8 cellular contexts compared by ENCODE assay signal in the genomic region with DNA sequence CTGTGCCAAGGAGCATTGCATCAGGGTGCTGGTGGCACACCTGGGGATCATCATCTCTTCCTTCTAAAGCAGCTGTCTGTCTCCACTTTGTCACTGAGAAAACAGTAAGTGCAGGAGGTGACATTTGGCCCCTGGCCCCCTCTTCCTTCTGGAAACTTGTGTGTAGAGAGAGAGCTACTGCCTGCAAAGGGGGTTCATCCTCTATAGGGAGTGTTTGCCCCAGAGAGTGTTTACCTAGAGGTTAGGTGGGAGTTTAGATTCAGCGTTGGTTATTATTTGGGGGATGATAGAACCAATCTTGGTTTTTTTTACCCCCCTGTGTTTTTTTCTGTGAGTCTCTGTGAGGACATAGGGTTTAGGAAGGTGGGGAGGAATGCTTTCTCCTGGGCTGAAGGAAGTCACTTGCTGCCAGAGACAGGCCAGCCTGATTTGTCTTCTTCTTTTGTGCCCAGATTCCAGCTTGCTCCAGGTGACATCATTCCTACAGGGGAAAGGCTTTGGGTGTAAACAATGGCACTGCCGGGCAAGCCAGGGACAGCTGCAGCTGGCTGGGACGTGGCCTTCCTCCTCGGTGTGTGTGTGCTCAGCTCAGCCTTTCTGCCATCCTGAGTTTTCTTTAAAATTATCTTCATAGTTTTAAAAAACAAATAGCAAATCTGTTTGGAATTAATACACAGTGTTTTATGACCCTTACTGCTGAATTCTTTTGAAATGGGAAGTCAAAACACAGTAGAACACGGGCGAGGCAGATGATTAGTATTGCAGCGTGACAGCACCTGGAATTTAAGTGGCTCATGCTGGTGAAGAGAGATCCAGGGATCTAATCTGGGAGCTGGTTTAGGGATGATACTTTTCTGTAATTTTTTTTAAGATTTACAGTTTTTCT. TPM values are rescaled to one million over a fixed set of nuclear protein-coding genes. Genes with fewer than 3 reads are reported as not detected.
A peak's percentile ranks its signal among the peaks of the same experiment; 100 is the strongest.
DNase-seq lines count a peak whose midpoint lies in the region; ATAC-seq, FAIRE-seq and TF ChIP-seq lines count a peak whose summit lies in the region.

No MANE protein-coding gene starts in this region.

- H3K9me3 ChIP-seq in GM12878 (replicated peaks; ENCODE audit: control insufficient read depth, insufficient read depth, low read length): no peaks in the 10 kb centered on the region

- H3K4me1 ChIP-seq in GM12878 (ENCODE audit: control insufficient read depth, insufficient read depth, low read length): peaks cover 16% of the 10 kb centered on the region

- no peaks in the 10 kb centered on the region for H3K27me3 ChIP-seq in GM12878 (replicated peaks in 1 of 2; ENCODE audit: control insufficient read depth in 2 of 2, insufficient read depth in 2 of 2, low read length in 1 of 2)

- intact Hi-C loops in CD14-positive monocyte (cut with micrococcal nuclease) (no loop called here), GM12878 (cut with micrococcal nuclease; ENCODE audit: unreplicated experiment) (no loop called here)

- H3K4me1 Mint-ChIP-seq in CD14-positive monocyte: peaks cover 46% of the 10 kb centered on the region
- peaks cover 64% of the 10 kb centered on the region for H3K4me1 Mint-ChIP-seq in type B pancreatic cell (ENCODE audit: unreplicated experiment)

- WGBS in GM12878 (ENCODE audit: insufficient coverage, insufficient replicate concordance, low lambda C conversion rate, missing lambda C conversion rate): 62% methylated on average over 7 of the region's 7 CpGs

- H3K4me3 Mint-ChIP-seq in CD14-positive monocyte (no peak overlapping the region), type B pancreatic cell (peak overlapping the region; percentile 47)

- H4K20me1 ChIP-seq in GM12878 (ENCODE audit: control insufficient read depth, insufficient read depth): peaks cover 21% of the 10 kb centered on the region

- H3K36me3 ChIP-seq in GM12878 (ENCODE audit: control insufficient read depth in 2 of 2, insufficient read depth in 2 of 2, low read length in 1 of 2): peaks cover 16% of the 10 kb centered on the region in 2 experiments; a peak in 3 of 4 replicates

- TF ChIP-seq EP300 in GM12878 (IDR thresholded peaks at IDR 0.05; ENCODE audit: borderline replicate concordance in 1 of 2, control insufficient read depth in 1 of 2, low read depth in 2 of 2, low read length in 2 of 2): no peak

- H3K36me3 Mint-ChIP-seq in CD14-positive monocyte: peaks cover 22 to 26% of the 10 kb centered on the region in 2 donors
- peaks cover 13% of the 10 kb centered on the region for H3K36me3 Mint-ChIP-seq in type B pancreatic cell

- H3K79me2 ChIP-seq in GM12878 (ENCODE audit: control insufficient read depth, insufficient read depth, low read length): peaks cover 93% of the 10 kb centered on the region

- H2AFZ ChIP-seq in GM12878 (ENCODE audit: control insufficient read depth, low read depth, low read length): no peak overlapping the region

- peak overlapping the region; percentile 68; the same call in 1 of the 2 replicates for H3K4me2 ChIP-seq in GM12878 (ENCODE audit: control insufficient read depth, insufficient read depth)

- ATAC-seq in GM12878 (no peak), HG02981 (IDR thresholded peaks at IDR 0.05; ENCODE audit: unreplicated experiment) (no peak), GM19035 (IDR thresholded peaks at IDR 0.05; ENCODE audit: unreplicated experiment) (no peak), GM19452 (IDR thresholded peaks at IDR 0.05; ENCODE audit: unreplicated experiment) (no peak)

- no TSS peak for BruUV-seq in GM12878 (replicated peaks; lab: Mats Ljungman, UMichigan)

- in situ Hi-C loops in GM12878 (cut with MboI): no loop called here

- TF ChIP-seq CTCF in CD14-positive monocyte (IDR thresholded peaks at IDR 0.05) (no peak), GM12878 (IDR thresholded peaks at IDR 0.05 in 2 of 3, conservative IDR thresholded peaks at IDR 0.05 in 1 of 3; ENCODE audit: control insufficient read depth in 2 of 3, extremely low read depth in 1 of 3, insufficient read depth in 1 of 3, low read depth in 3 of 3, low read length in 3 of 3) (no peak), type B pancreatic cell (conservative IDR thresholded peaks at IDR 0.05) (no peak)

- H3K9ac ChIP-seq in GM12878 (ENCODE audit: control insufficient read depth, insufficient read depth, low read length): no peak overlapping the region

- H3K27ac ChIP-seq in GM12878 (ENCODE audit: control insufficient read depth, insufficient read depth): no peak overlapping the region

- DNase-seq in CD14-positive monocyte (ENCODE audit: low spot score) (no peak), M059J (ENCODE audit: low read depth) (peak; percentile 56), GM12878 (ENCODE audit: low read depth, low spot score) (no peak), lung microvascular endothelial cell (ENCODE audit: low read depth in 2 of 2) (peak; percentile 56 to 73), type B pancreatic cell (ENCODE audit: extremely low spot score, unreplicated experiment) (no peak)

- SMC1A ChIA-PET in GM12878 (lab: Charles Lee; ENCODE audit: uncharacterized antibody, unreplicated experiment): interaction anchor here (0.6 to 1.6 kb wide), 4 partner anchors 14 to 75 kb away, joined by 3 to 4 read pairs (median 4); no protein-coding TSS in a partner anchor

- no peak overlapping the region for H3K4me3 ChIP-seq in GM12878

- TF ChIP-seq RAD21 in GM12878 (IDR thresholded peaks at IDR 0.05; ENCODE audit: insufficient read depth, low read depth, low read length): no peak

- RAD21 ChIA-PET in GM12878 (lab: Charles Lee; ENCODE audit: unreplicated experiment): no interaction called here

- no peak for FAIRE-seq in GM12878 (lab: Jason Lieb, UNC)

- no peaks in the 10 kb centered on the region for H3K27me3 Mint-ChIP-seq in CD14-positive monocyte (ENCODE audit: low read depth in 3 of 3)
- H3K27me3 Mint-ChIP-seq in type B pancreatic cell: no peaks in the 10 kb centered on the region

- no peak for TF ChIP-seq POLR2A in GM12878 (IDR thresholded peaks at IDR 0.05; ENCODE audit: low read depth, low read length)

- H3K27ac Mint-ChIP-seq in CD14-positive monocyte (peak overlapping the region in 6 of 7 donors; percentile 6 to 68 (median 47)), type B pancreatic cell (peak overlapping the region; percentile 87)

- CTCF ChIA-PET in GM12878 (lab: Yijun Ruan, JAX): interaction anchor here (0.6 to 1.9 kb wide), 4 partner anchors 21 to 327 kb away, joined by 3 to 5 read pairs (median 4); no protein-coding TSS in a partner anchor

- no peaks in the 10 kb centered on the region for H3K9me3 Mint-ChIP-seq in CD14-positive monocyte
- no peaks in the 10 kb centered on the region for H3K9me3 Mint-ChIP-seq in type B pancreatic cell

- POLR2A ChIA-PET in GM12878 (lab: Charles Lee): interaction anchor here (2.3 kb wide), 1 partner anchor 13 kb away, joined by 5 read pairs; no protein-coding TSS in a partner anchor

TF ChIP-seq in GM12878, 131 proteins besides CTCF, POLR2A, EP300 and RAD21 (continues in another document):
- TF ChIP-seq, protein P1, sequence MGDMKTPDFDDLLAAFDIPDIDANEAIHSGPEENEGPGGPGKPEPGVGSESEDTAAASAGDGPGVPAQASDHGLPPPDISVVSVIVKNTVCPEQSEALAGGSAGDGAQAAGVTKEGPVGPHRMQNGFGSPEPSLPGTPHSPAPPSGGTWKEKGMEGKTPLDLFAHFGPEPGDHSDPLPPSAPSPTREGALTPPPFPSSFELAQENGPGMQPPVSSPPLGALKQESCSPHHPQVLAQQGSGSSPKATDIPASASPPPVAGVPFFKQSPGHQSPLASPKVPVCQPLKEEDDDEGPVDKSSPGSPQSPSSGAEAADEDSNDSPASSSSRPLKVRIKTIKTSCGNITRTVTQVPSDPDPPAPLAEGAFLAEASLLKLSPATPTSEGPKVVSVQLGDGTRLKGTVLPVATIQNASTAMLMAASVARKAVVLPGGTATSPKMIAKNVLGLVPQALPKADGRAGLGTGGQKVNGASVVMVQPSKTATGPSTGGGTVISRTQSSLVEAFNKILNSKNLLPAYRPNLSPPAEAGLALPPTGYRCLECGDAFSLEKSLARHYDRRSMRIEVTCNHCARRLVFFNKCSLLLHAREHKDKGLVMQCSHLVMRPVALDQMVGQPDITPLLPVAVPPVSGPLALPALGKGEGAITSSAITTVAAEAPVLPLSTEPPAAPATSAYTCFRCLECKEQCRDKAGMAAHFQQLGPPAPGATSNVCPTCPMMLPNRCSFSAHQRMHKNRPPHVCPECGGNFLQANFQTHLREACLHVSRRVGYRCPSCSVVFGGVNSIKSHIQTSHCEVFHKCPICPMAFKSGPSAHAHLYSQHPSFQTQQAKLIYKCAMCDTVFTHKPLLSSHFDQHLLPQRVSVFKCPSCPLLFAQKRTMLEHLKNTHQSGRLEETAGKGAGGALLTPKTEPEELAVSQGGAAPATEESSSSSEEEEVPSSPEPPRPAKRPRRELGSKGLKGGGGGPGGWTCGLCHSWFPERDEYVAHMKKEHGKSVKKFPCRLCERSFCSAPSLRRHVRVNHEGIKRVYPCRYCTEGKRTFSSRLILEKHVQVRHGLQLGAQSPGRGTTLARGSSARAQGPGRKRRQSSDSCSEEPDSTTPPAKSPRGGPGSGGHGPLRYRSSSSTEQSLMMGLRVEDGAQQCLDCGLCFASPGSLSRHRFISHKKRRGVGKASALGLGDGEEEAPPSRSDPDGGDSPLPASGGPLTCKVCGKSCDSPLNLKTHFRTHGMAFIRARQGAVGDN (IDR thresholded peaks at IDR 0.05): no peak

RNA-seq across cellular contexts. Expression of a gene that starts 24.5 kb away (rescaled TPM):
- 1 to 10 TPM; 2.8 to 8.6 TPM for polyA plus RNA-seq in CD14-positive monocyte
- total RNA-seq in M059J (2014; rRNA removed; shearing (Covaris generic)): 38.2 and 80.5 TPM in 2 replicates
- 179 and 186 TPM in 2 replicates for total RNA-seq in GM12878 (2013; cell fraction: nucleolus; rRNA removed)
- total RNA-seq in GM12878 (2014; rRNA removed): 27.8 and 32.0 TPM in 2 replicates
- 21.2 and 21.6 TPM in 2 replicates for total RNA-seq in GM12878 (2014; rRNA removed; fragmentation: Illumina TruSeq; extraction: Trizol)
- 150 and 155 TPM in 2 replicates for total RNA-seq in GM12878 (2021)
- 45.8 TPM for polyA plus RNA-seq in GM12878 (2011; ENCODE audit: low read depth)
- 17.9 and 24.9 TPM in 2 replicates for polyA plus RNA-seq in GM12878 (2011; rRNA removed)
- polyA plus RNA-seq in GM12878 (2011; cell fraction: cytosol; rRNA removed): 21.0 and 25.4 TPM in 2 replicates
- polyA plus RNA-seq in GM12878 (2011; cell fraction: nucleus; rRNA removed): 79.4 and 91.6 TPM in 2 replicates
- 53.4 and 80.1 TPM in 2 replicates for polyA plus RNA-seq in GM12878 (2012)
- 48.9 and 66.0 TPM in 2 replicates for polyA plus RNA-seq in GM12878 (2014; fragmentation: Illumina TruSeq; extraction: Trizol)
- 1 to 10 TPM in 1 of 2 experiments, under 1 TPM in 1; 0.84 to 2.0 TPM for polyA plus RNA-seq in GM12878 (2014; fragmentation: Nextera tagmentation; extraction: Ambion mirVana)
- polyA plus RNA-seq in GM12878 (2014; rRNA removed): 57.6 and 67.4 TPM in 2 replicates
- 10 to 100 TPM; 28.0 to 29.3 TPM for polyA plus RNA-seq in GM12878 (2016; fragmentation: Nextera tagmentation; extraction: Ambion mirVana)
- polyA minus RNA-seq in GM12878 (2011; rRNA and poly(A)+ RNA removed): 55.0 and 58.4 TPM in 2 replicates
- 24.6 and 29.8 TPM in 2 replicates for polyA minus RNA-seq in GM12878 (2011; cell fraction: cytosol; rRNA and poly(A)+ RNA removed)
- 19.6 and 36.2 TPM in 2 replicates for polyA minus RNA-seq in GM12878 (2011; cell fraction: nucleus; rRNA and poly(A)+ RNA removed)
- 34.9 and 46.0 TPM in 2 replicates for total RNA-seq in lung microvascular endothelial cell
- total RNA-seq in type B pancreatic cell (ENCODE audit: low replicate concordance): 225 and 300 TPM in 2 replicates

Comparison
In these comparisons a context has a peak if more than half of its experiments do, and no peak if none do; other contexts are left out.
1. DNase-seq: peak in M059J (single experiment) and lung microvascular endothelial cell (2 of 2); none in CD14-positive monocyte (single experiment), GM12878 (single experiment) and type B pancreatic cell (single experiment).